In genomic region chr6:169174516-169175359, GRCh38 we compare ENCODE assay signal across 1 cellular context.
TF ChIP-seq lines count a peak whose summit lies in the region.

No MANE protein-coding gene starts in this region.

TF ChIP-seq in GM23338, 12 proteins besides CTCF, POLR2A, EP300 and RAD21:
- TF ChIP-seq REST (IDR thresholded peaks at IDR 0.05; ENCODE audit: unreplicated experiment) (no peak), EZH2phosphoT487 (IDR thresholded peaks at IDR 0.05; ENCODE audit: unreplicated experiment) (no peak), JUNB (IDR thresholded peaks at IDR 0.05; ENCODE audit: unreplicated experiment) (no peak), EZH2 (IDR thresholded peaks at IDR 0.05; ENCODE audit: low read depth, unreplicated experiment) (no peak), POLR2AphosphoS5 (IDR thresholded peaks at IDR 0.05; ENCODE audit: low read depth) (no peak), ZNF114 (CRISPR knock-in tag; IDR thresholded peaks at IDR 0.05) (no peak), NANOG (IDR thresholded peaks at IDR 0.05; ENCODE audit: borderline replicate concordance) (no peak), CREB1 (CRISPR knock-in tag; IDR thresholded peaks at IDR 0.05; ENCODE audit: low read depth) (no peak), STAT1 (IDR thresholded peaks at IDR 0.05; ENCODE audit: unreplicated experiment) (no peak), ZNF331 (CRISPR knock-in tag; IDR thresholded peaks at IDR 0.05; ENCODE audit: low read depth) (no peak)
- TF ChIP-seq, protein P1, sequence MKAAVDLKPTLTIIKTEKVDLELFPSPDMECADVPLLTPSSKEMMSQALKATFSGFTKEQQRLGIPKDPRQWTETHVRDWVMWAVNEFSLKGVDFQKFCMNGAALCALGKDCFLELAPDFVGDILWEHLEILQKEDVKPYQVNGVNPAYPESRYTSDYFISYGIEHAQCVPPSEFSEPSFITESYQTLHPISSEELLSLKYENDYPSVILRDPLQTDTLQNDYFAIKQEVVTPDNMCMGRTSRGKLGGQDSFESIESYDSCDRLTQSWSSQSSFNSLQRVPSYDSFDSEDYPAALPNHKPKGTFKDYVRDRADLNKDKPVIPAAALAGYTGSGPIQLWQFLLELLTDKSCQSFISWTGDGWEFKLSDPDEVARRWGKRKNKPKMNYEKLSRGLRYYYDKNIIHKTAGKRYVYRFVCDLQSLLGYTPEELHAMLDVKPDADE (IDR thresholded peaks at IDR 0.05) = no peak
- TF ChIP-seq, protein P2, sequence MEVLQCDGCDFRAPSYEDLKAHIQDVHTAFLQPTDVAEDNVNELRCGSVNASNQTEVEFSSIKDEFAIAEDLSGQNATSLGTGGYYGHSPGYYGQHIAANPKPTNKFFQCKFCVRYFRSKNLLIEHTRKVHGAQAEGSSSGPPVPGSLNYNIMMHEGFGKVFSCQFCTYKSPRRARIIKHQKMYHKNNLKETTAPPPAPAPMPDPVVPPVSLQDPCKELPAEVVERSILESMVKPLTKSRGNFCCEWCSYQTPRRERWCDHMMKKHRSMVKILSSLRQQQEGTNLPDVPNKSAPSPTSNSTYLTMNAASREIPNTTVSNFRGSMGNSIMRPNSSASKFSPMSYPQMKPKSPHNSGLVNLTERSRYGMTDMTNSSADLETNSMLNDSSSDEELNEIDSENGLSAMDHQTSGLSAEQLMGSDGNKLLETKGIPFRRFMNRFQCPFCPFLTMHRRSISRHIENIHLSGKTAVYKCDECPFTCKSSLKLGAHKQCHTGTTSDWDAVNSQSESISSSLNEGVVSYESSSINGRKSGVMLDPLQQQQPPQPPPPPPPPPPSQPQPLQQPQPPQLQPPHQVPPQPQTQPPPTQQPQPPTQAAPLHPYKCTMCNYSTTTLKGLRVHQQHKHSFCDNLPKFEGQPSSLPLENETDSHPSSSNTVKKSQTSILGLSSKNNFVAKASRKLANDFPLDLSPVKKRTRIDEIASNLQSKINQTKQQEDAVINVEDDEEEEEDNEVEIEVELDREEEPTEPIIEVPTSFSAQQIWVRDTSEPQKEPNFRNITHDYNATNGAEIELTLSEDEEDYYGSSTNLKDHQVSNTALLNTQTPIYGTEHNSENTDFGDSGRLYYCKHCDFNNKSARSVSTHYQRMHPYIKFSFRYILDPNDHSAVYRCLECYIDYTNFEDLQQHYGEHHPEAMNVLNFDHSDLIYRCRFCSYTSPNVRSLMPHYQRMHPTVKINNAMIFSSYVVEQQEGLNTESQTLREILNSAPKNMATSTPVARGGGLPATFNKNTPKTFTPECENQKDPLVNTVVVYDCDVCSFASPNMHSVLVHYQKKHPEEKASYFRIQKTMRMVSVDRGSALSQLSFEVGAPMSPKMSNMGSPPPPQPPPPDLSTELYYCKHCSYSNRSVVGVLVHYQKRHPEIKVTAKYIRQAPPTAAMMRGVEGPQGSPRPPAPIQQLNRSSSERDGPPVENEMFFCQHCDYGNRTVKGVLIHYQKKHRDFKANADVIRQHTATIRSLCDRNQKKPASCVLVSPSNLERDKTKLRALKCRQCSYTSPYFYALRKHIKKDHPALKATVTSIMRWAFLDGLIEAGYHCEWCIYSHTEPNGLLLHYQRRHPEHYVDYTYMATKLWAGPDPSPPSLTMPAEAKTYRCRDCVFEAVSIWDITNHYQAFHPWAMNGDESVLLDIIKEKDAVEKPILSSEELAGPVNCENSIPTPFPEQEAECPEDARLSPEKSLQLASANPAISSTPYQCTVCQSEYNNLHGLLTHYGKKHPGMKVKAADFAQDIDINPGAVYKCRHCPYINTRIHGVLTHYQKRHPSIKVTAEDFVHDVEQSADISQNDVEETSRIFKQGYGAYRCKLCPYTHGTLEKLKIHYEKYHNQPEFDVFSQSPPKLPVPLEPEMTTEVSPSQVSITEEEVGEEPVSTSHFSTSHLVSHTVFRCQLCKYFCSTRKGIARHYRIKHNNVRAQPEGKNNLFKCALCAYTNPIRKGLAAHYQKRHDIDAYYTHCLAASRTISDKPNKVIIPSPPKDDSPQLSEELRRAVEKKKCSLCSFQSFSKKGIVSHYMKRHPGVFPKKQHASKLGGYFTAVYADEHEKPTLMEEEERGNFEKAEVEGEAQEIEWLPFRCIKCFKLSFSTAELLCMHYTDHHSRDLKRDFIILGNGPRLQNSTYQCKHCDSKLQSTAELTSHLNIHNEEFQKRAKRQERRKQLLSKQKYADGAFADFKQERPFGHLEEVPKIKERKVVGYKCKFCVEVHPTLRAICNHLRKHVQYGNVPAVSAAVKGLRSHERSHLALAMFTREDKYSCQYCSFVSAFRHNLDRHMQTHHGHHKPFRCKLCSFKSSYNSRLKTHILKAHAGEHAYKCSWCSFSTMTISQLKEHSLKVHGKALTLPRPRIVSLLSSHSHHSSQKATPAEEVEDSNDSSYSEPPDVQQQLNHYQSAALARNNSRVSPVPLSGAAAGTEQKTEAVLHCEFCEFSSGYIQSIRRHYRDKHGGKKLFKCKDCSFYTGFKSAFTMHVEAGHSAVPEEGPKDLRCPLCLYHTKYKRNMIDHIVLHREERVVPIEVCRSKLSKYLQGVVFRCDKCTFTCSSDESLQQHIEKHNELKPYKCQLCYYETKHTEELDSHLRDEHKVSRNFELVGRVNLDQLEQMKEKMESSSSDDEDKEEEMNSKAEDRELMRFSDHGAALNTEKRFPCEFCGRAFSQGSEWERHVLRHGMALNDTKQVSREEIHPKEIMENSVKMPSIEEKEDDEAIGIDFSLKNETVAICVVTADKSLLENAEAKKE (CRISPR knock-in tag; IDR thresholded peaks at IDR 0.05) = no peak
